In genomic region chr9:99104459-99105151, GRCh38 we compare ENCODE assay signal across 8 cellular contexts. TPM values are rescaled to one million over a fixed set of nuclear protein-coding genes. Genes with fewer than 3 reads are reported as not detected.
A peak's percentile ranks its signal among the peaks of the same experiment; 100 is the strongest.
DNase-seq lines count a peak whose midpoint lies in the region; TF ChIP-seq lines count a peak whose summit lies in the region.

Gene TGFBR1 (plus strand): TSS chr9:99105113. CDS start chr9:99105206, 93 bp downstream.

- peak within 1 kb of the TSS; percentile 69 for H3K4me3 ChIP-seq in HAP-1
- H3K4me3 ChIP-seq in MG63 = peak within 1 kb of the TSS; percentile 76
- peak within 1 kb of the TSS; percentile 90 for H3K4me3 ChIP-seq in SJCRH30
- H3K4me3 ChIP-seq in foreskin fibroblast (ENCODE audit: low read depth in 1 of 2, low read length in 2 of 2) = peak within 1 kb of the TSS; percentile 65 to 77
- H3K4me3 ChIP-seq in stomach smooth muscle (ENCODE audit: low read length in 2 of 2) = peak within 1 kb of the TSS; percentile 80 to 82

- H3K27ac Mint-ChIP-seq in neural crest cell (ENCODE audit: unreplicated experiment) = peak within 1 kb of the TSS; percentile 54

- H3K27me3 ChIP-seq in HAP-1 (ENCODE audit: low read depth) (no peaks in the 10 kb centered on the region), MG63 (no peaks in the 10 kb centered on the region), SJCRH30 (no peaks in the 10 kb centered on the region), stomach smooth muscle (ENCODE audit: control insufficient read depth in 1 of 2, insufficient read depth in 2 of 2, low read length in 2 of 2) (no peaks in the 10 kb centered on the region)

- H3K9ac ChIP-seq in stomach smooth muscle (ENCODE audit: low read length in 2 of 2) = peak within 1 kb of the TSS; percentile 78 to 90

- DNase-seq in ELR (ENCODE audit: low read depth) (peak; percentile 92), HAP-1 (ENCODE audit: low spot score in 2 of 2) (peak; percentile 86 to 94), MG63 (peak; percentile 94), SJCRH30 (peak; percentile 94 to 97), foreskin fibroblast (peak; percentile 89 to 97), neural crest cell (ENCODE audit: low read depth, low spot score) (peak; percentile 89)
- peak; percentile 85 for DNase-seq in activated gamma-delta T cell treated with anti-CD3 and anti-CD28 coated beads, Interleukin-2, amount 50 U/mL, for 16 hours (ENCODE audit: low read depth)

- H3K4me3 Mint-ChIP-seq in neural crest cell = peak within 1 kb of the TSS; percentile 93

- H3K36me3 Mint-ChIP-seq in neural crest cell (ENCODE audit: low read depth) = no peaks in the 10 kb centered on the region

- in situ Hi-C loops in HAP-1 (cut with MboI; ENCODE audit: low sequenced_read_pairs) = no loop called here

- H3K27ac ChIP-seq in SJCRH30 (peak within 1 kb of the TSS; percentile 66), stomach smooth muscle (ENCODE audit: low read length) (peak within 1 kb of the TSS; percentile 92)

- H3K9me3 Mint-ChIP-seq in neural crest cell = no peaks in the 10 kb centered on the region

- H3K4me1 Mint-ChIP-seq in neural crest cell = peaks cover 48% of the 10 kb centered on the region

- no peak for TF ChIP-seq CTCF in foreskin fibroblast (IDR thresholded peaks at IDR 0.05; ENCODE audit: low read depth, low read length)
- no peak for TF ChIP-seq CTCF in neural crest cell (conservative IDR thresholded peaks at IDR 0.05)

- H3K27me3 Mint-ChIP-seq in neural crest cell (ENCODE audit: low read depth) = peaks cover 17% of the 10 kb centered on the region

- H3K9me3 ChIP-seq in HAP-1 = no peaks in the 10 kb centered on the region
- H3K9me3 ChIP-seq in MG63 = no peaks in the 10 kb centered on the region
- H3K9me3 ChIP-seq in SJCRH30 (replicated peaks) = no peaks in the 10 kb centered on the region; the same call in 1 of the 2 replicates
- H3K9me3 ChIP-seq in stomach smooth muscle (ENCODE audit: control insufficient read depth in 2 of 2, low read length in 2 of 2) = no peaks in the 10 kb centered on the region

- H3K36me3 ChIP-seq in HAP-1 (replicated peaks) = no peaks in the 10 kb centered on the region
- no peaks in the 10 kb centered on the region; the same call in 1 of the 2 replicates for H3K36me3 ChIP-seq in MG63
- H3K36me3 ChIP-seq in SJCRH30 = 0 out of 2 replicates have a peak, but pooled peaks cover 2% of the 10 kb centered on the region
- no peaks in the 10 kb centered on the region for H3K36me3 ChIP-seq in stomach smooth muscle (ENCODE audit: control insufficient read depth in 2 of 2, insufficient read depth in 2 of 2, low read length in 2 of 2)

- peaks cover 19% of the 10 kb centered on the region for H3K4me1 ChIP-seq in HAP-1
- H3K4me1 ChIP-seq in SJCRH30 = 0 out of 2 replicates have a peak, but pooled peaks cover 6% of the 10 kb centered on the region
- H3K4me1 ChIP-seq in stomach smooth muscle (ENCODE audit: control insufficient read depth, insufficient read depth, low read length) = peaks cover 15% of the 10 kb centered on the region

RNA-seq across cellular contexts. Expression of gene TGFBR1, which starts in this region (rescaled TPM):
- 19.1 and 29.4 TPM in 2 replicates for total RNA-seq in MG63 (2014; rRNA removed; shearing (Covaris generic); ENCODE audit: low replicate concordance)
- 85.0 and 97.4 TPM in 2 replicates for total RNA-seq in SJCRH30 (2014; rRNA removed; shearing (Covaris generic))
- total RNA-seq in neural crest cell = 117 and 118 TPM in 2 replicates

Comparison
In these comparisons a context has a peak if more than half of its experiments do, and no peak if none do; other contexts are left out.
1. Peak in every context shown above with its lines: DNase-seq, H3K4me3 ChIP-seq and H3K27ac ChIP-seq.